19 cellular contexts compared by ENCODE assay signal in the genomic region with DNA sequence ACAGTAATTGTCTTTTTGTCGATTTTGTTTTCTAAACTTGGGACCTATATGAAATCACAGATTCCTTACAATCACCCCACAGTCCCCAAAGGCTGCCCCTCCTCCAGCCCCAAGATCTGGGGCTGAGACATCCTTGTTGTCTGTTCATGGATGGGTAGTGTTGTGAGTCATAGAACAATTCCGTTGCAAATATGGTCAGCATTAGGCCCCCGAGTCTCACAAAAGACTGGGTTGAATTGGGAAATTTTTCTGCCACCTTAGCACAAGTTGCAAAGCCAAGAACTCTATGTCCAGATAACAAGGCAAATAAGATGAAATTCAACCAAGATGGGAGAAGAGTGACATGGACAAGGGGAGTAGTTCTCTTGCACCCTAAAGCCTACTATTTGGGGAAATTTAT. TPM values are rescaled to one million over a fixed set of nuclear protein-coding genes. Genes with fewer than 3 reads are reported as not detected.
A peak's percentile ranks its signal among the peaks of the same experiment; 100 is the strongest.
DNase-seq lines count a peak whose midpoint lies in the region; ATAC-seq and TF ChIP-seq lines count a peak whose summit lies in the region.
"Had no signal": no experiment of that assay in that cellular context is flagged by ENCODE, and none has a peak within 500 bp of the region (broad histone marks: within the 10 kb centered on the region; RNA-seq: fewer than 3 reads in every experiment).

No MANE protein-coding gene starts in this region.

- H3K79me2 ChIP-seq in smooth muscle cell (ENCODE audit: low read depth), result no peaks in the 10 kb centered on the region

- no peaks in the 10 kb centered on the region for H4K20me1 ChIP-seq in smooth muscle cell (ENCODE audit: low read depth)

- WGBS in smooth muscle cell (ENCODE audit: low lambda C conversion rate), result 34% methylated on average over 3 of the region's 3 CpGs
- WGBS in sigmoid colon, 2 donors, result 84 to 91% methylated on average over 3 of the region's 3 CpGs

- TF ChIP-seq POLR2A in sigmoid colon (IDR thresholded peaks at IDR 0.05), result no peak

- H3K4me2 ChIP-seq in smooth muscle cell, result peak overlapping the region; percentile 48

- no peaks in the 10 kb centered on the region for H3K27me3 ChIP-seq in smooth muscle cell (ENCODE audit: low read depth)
- H3K27me3 ChIP-seq in sigmoid colon, result no peaks in the 10 kb centered on the region
- no peaks in the 10 kb centered on the region for H3K27me3 ChIP-seq in H7 (ENCODE audit: control insufficient read depth, insufficient read depth, low read length)
- H3K27me3 ChIP-seq: transverse colon had no signal

- H3K9me3 ChIP-seq in smooth muscle cell (replicated peaks; ENCODE audit: low read depth) (no peaks in the 10 kb centered on the region), sigmoid colon (no peaks in the 10 kb centered on the region)
- H3K9me3 ChIP-seq: mucosa of descending colon, transverse colon had no signal

- H3K9ac ChIP-seq in smooth muscle cell (ENCODE audit: low read depth), result no peak overlapping the region

- peak; percentile 74 for ATAC-seq in SK-N-SH treated with all-trans-retinoic acid at 6 μM for 48 hours
- ATAC-seq: HCT116; mucosa of descending colon; stimulated activated naive B cell treated with anti-CD40 and anti-IgM and Interleukin-4, amounts not matched to agents 10 μg/mL and 1 μg/mL and 100 μg/mL, for 72 hours had no signal

- no peak for TF ChIP-seq EP300 in sigmoid colon (IDR thresholded peaks at IDR 0.05)

- H3K27ac ChIP-seq in smooth muscle cell (ENCODE audit: low read depth) (peak overlapping the region; percentile 76), sigmoid colon (no peak overlapping the region)
- H3K27ac ChIP-seq: transverse colon had no signal

- H2AFZ ChIP-seq in smooth muscle cell (ENCODE audit: low read depth), result peak overlapping the region; percentile 85

- DNase-seq in NOMO-1 (lab: John Stamatoyannopoulos, UW; ENCODE audit: unreplicated experiment in 2 of 2) (peak; percentile 9 to 14), NOMO-1 treated with dmso at 0.1 percent for 144 hours (lab: John Stamatoyannopoulos, UW; ENCODE audit: unreplicated experiment) (no peak), fibroblast of villous mesenchyme (ENCODE audit: low read depth) (peak; percentile 27), smooth muscle cell (lab: John Stamatoyannopoulos, UW; ENCODE audit: unreplicated experiment) (no peak), sigmoid colon (no peak), NCI-H1436 (lab: John Stamatoyannopoulos, UW) (no peak), H7 (no peak)
- DNase-seq: 8988T; activated CD4-positive, alpha-beta memory T cell treated with anti-CD3 and anti-CD28 coated beads, Interleukin-2, amount 10 ng/mL, durations not matched to agents 7 days and 5 days; KBM-7; mucosa of descending colon; NCI-H146; NCI-H446; OCI-M1; stimulated activated naive B cell treated with anti-CD40 and anti-IgM and Interleukin-4, amounts not matched to agents 10 μg/mL and 1 μg/mL and 100 μg/mL, for 72 hours; transverse colon had no signal

- H3K4me3 ChIP-seq in fibroblast of villous mesenchyme (ENCODE audit: low read depth, low read length), result no peak overlapping the region
- H3K4me3 ChIP-seq in smooth muscle cell, result no peak overlapping the region
- no peak overlapping the region for H3K4me3 ChIP-seq in sigmoid colon
- H3K4me3 ChIP-seq in H7 (ENCODE audit: insufficient read depth, low read depth, low read length), result no peak overlapping the region
- H3K4me3 ChIP-seq: mucosa of descending colon, skin epidermis, transverse colon had no signal

- H3F3A ChIP-seq in smooth muscle cell (ENCODE audit: low read depth), result peaks cover 3% of the 10 kb centered on the region

- intact Hi-C loops in sigmoid colon (cut with DNase I), result no loop called here

- H3K36me3 ChIP-seq in smooth muscle cell (ENCODE audit: low read depth) (no peaks in the 10 kb centered on the region), sigmoid colon (no peaks in the 10 kb centered on the region), H7 (replicated peaks; ENCODE audit: control insufficient read depth, insufficient read depth, low read length) (no peaks in the 10 kb centered on the region)
- H3K36me3 ChIP-seq: transverse colon had no signal

- H3K4me1 ChIP-seq in smooth muscle cell (ENCODE audit: low read depth), result peaks cover 6% of the 10 kb centered on the region
- no peaks in the 10 kb centered on the region for H3K4me1 ChIP-seq in sigmoid colon
- H3K4me1 ChIP-seq: transverse colon had no signal

- no peak for TF ChIP-seq CTCF in fibroblast of villous mesenchyme (IDR thresholded peaks at IDR 0.05; ENCODE audit: insufficient read depth, low read depth, low read length)
- TF ChIP-seq CTCF in smooth muscle cell (IDR thresholded peaks at IDR 0.05; ENCODE audit: borderline replicate concordance, insufficient read depth, poor library complexity, severe bottlenecking), result no peak
- TF ChIP-seq CTCF in sigmoid colon (IDR thresholded peaks at IDR 0.05), result no peak

TF ChIP-seq in SK-N-SH treated with all-trans-retinoic acid at 6 μM for 48 hours, 23 proteins besides CTCF, POLR2A, EP300 and RAD21:
- TF ChIP-seq ZNF8 (CRISPR knock-in tag; IDR thresholded peaks at IDR 0.05) (no peak), CSDC2 (CRISPR knock-in tag; IDR thresholded peaks at IDR 0.05) (no peak), SNAI2 (CRISPR knock-in tag; IDR thresholded peaks at IDR 0.05) (no peak), ZFP3 (CRISPR knock-in tag; IDR thresholded peaks at IDR 0.05) (no peak), ESRRG (CRISPR knock-in tag; IDR thresholded peaks at IDR 0.05) (no peak), GLIS3 (CRISPR knock-in tag; IDR thresholded peaks at IDR 0.05) (no peak), ZNF70 (CRISPR knock-in tag; IDR thresholded peaks at IDR 0.05) (no peak), TSHZ2 (CRISPR knock-in tag; IDR thresholded peaks at IDR 0.05) (no peak), CSRNP3 (CRISPR knock-in tag; IDR thresholded peaks at IDR 0.05) (no peak), BACH2 (CRISPR knock-in tag; IDR thresholded peaks at IDR 0.05; ENCODE audit: borderline replicate concordance) (no peak), ZNF565 (CRISPR knock-in tag; conservative IDR thresholded peaks at IDR 0.05; ENCODE audit: low read depth) (no peak), TOX (CRISPR knock-in tag; IDR thresholded peaks at IDR 0.05; ENCODE audit: borderline replicate concordance) (no peak), PPARA (CRISPR knock-in tag; IDR thresholded peaks at IDR 0.05; ENCODE audit: borderline replicate concordance) (no peak)
- TF ChIP-seq, protein P1, sequence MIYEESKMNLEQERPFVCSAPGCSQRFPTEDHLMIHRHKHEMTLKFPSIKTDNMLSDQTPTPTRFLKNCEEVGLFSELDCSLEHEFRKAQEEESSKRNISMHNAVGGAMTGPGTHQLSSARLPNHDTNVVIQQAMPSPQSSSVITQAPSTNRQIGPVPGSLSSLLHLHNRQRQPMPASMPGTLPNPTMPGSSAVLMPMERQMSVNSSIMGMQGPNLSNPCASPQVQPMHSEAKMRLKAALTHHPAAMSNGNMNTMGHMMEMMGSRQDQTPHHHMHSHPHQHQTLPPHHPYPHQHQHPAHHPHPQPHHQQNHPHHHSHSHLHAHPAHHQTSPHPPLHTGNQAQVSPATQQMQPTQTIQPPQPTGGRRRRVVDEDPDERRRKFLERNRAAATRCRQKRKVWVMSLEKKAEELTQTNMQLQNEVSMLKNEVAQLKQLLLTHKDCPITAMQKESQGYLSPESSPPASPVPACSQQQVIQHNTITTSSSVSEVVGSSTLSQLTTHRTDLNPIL (CRISPR knock-in tag; IDR thresholded peaks at IDR 0.05; ENCODE audit: low read depth), result no peak

RNA-seq across cellular contexts. Expression of gene TAB2, which starts 10.5 kb away (rescaled TPM):
- total RNA-seq in fibroblast of villous mesenchyme (20.9 and 36.3 TPM in 2 replicates), smooth muscle cell (68.7 and 78.5 TPM in 2 replicates), sigmoid colon (100 to 1,000 TPM; 100 to 149 (median 110) TPM)
- polyA plus RNA-seq in smooth muscle cell (12.6 and 14.3 TPM in 2 replicates), sigmoid colon (10 to 100 TPM; 33.4 to 44.6 (median 44.4) TPM)
- total RNA-seq in H7 (2014; rRNA removed; shearing (Covaris generic)), result 25.5 and 34.1 TPM in 2 replicates

Comparison
In these comparisons a context has a peak if more than half of its experiments do, and no peak if none do; other contexts are left out.
1. DNase-seq: peak in NOMO-1 (2 of 2) and fibroblast of villous mesenchyme (single experiment); none in NOMO-1 treated with dmso at 0.1 percent for 144 hours (single experiment), smooth muscle cell (single experiment), sigmoid colon (single experiment), NCI-H1436 (single experiment) and H7 (single experiment).